Comparison of ENCODE assay signal across 15 cellular contexts in the genomic region with DNA sequence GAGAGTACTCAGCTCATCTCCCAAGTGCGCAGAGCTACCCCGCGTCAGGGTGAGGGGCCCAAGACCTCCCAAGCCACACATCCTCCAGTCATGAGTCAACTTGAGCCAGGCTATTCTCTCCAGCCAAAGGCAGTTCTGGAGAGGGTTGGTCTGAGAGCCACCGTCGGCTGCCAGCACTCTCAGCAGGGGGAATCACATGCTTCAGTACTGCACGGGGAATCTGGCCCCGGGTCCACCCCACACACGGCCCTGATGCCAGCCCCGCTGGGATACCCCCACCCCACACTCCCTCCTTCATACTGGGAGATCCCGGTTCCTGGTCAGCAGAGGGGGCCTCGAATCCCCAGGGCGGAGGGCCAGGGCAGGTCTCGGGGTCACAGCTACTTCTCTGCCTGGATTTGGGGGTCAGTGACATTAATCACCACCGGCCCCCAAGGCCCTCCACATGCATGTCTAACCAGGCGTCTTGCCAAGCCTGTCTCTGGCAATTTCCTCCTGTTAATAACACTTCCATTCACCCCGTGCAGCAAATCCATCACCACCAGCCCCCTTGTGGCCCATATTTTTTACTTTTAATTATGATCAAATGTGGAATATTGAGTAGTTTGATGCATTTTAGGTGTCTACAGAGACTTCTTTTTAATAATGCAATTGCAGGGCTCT.
DNase-seq lines count a peak whose midpoint lies in the region; ATAC-seq and TF ChIP-seq lines count a peak whose summit lies in the region.
"Had no signal": no experiment of that assay in that cellular context is flagged by ENCODE, and none has a peak within 500 bp of the region (broad histone marks: within the 10 kb centered on the region; RNA-seq: fewer than 3 reads in every experiment).

No MANE protein-coding gene starts in this region.

- H2AK9ac ChIP-seq in IMR-90 (replicated peaks; ENCODE audit: low read depth, low read length, poor library complexity): no peak overlapping the region

- no peak overlapping the region for H2BK5ac ChIP-seq in IMR-90 (ENCODE audit: low read depth, low read length, poor library complexity, severe bottlenecking)

- ATAC-seq in IMR-90 (ENCODE audit: low read depth): peak; percentile 21; the same call in 1 of the 2 replicates
- ATAC-seq in GM21423 (IDR thresholded peaks at IDR 0.05; ENCODE audit: unreplicated experiment): no peak

- no peak overlapping the region for H3K14ac ChIP-seq in IMR-90 (replicated peaks; ENCODE audit: low read depth, low read length)

- H3K79me1 ChIP-seq in IMR-90 (ENCODE audit: low read depth in 1 of 2, low read length in 2 of 2): no peaks in the 10 kb centered on the region

- no peak for TF ChIP-seq RAD21 in IMR-90 (IDR thresholded peaks at IDR 0.05; ENCODE audit: low read length)

- no peak overlapping the region for H2BK15ac ChIP-seq in IMR-90 (ENCODE audit: low read depth, low read length)

- TF ChIP-seq EP300 in tibial nerve (IDR thresholded peaks at IDR 0.05): no peak

- DNase-seq in BE2C (no peak), IMR-90 (no peak), SK-MEL-5 (ENCODE audit: low read depth, low spot score) (peak; percentile 52), globus pallidus (ENCODE audit: low spot score) (peak; percentile 15), tibial nerve (ENCODE audit: low spot score in 2 of 2) (no peak), activated T-cell treated with anti-CD3 and anti-CD28 coated beads for 4 hours (no peak)
- DNase-seq in activated CD4-positive, alpha-beta memory T cell treated with anti-CD3 and anti-CD28 coated beads, Interleukin-2, amount 10 ng/mL, durations not matched to agents 7 days and 5 days: no peak
- DNase-seq: H7, Karpas-422, NCI-H187 treated with DMSO at 0.1 percent for 48 hours, NCI-H82, T-helper 1 cell had no signal

- WGBS in IMR-90 (ENCODE audit: extremely low coverage in 2 of 2, insufficient read length in 1 of 2), 2 experiments: 4% methylated on average over 4 of the region's 16 CpGs; no CpG with 5 or more reads in 1 of the 2 experiments
- 20 to 23% methylated on average over 13 to 15 of the region's 16 CpGs for WGBS in tibial nerve, 2 donors

- H4K5ac ChIP-seq in IMR-90 (ENCODE audit: low read depth, low read length): no peak overlapping the region

- no peak overlapping the region for H2AK5ac ChIP-seq in IMR-90 (ENCODE audit: low read depth, low read length)

- H3K27me3 Mint-ChIP-seq in activated CD4-positive, alpha-beta memory T cell treated with anti-CD3 and anti-CD28 coated beads, Interleukin-2, amount 10 ng/mL, durations not matched to agents 7 days and 5 days: no peaks in the 10 kb centered on the region

- TF ChIP-seq POLR2A in IMR-90 (IDR thresholded peaks at IDR 0.05; ENCODE audit: low read depth, low read length): no peak
- TF ChIP-seq POLR2A in tibial nerve (IDR thresholded peaks at IDR 0.05): no peak

- CTCF ChIA-PET in IMR-90 (lab: Yijun Ruan, JAX): no interaction called here
- CTCF ChIA-PET in activated CD4-positive, alpha-beta memory T cell treated with anti-CD3 and anti-CD28 coated beads, Interleukin-2, amount 10 ng/mL, durations not matched to agents 7 days and 5 days (lab: Charles Lee): no interaction called here

- in situ Hi-C loops in IMR-90 (cut with MboI; ENCODE audit: low sequenced_read_pairs): no loop called here
- in situ Hi-C loops in SK-MEL-5 (cut with HindIII; ENCODE audit: low pct_unique_long_range_greater_than_20kb, low sequenced_read_pairs): no loop called here

- no peaks in the 10 kb centered on the region for H3K9me3 Mint-ChIP-seq in activated CD4-positive, alpha-beta memory T cell treated with anti-CD3 and anti-CD28 coated beads, Interleukin-2, amount 10 ng/mL, durations not matched to agents 7 days and 5 days

- no peaks in the 10 kb centered on the region for H3K4me1 Mint-ChIP-seq in activated CD4-positive, alpha-beta memory T cell treated with anti-CD3 and anti-CD28 coated beads, Interleukin-2, amount 10 ng/mL, durations not matched to agents 7 days and 5 days

- dilution Hi-C loops in IMR-90 (cut with HindIII; ENCODE audit: low sequenced_read_pairs, unreplicated experiment): no loop called here

- H3K4me3 ChIP-seq in BE2C (ENCODE audit: low read depth, low read length) (no peak overlapping the region), IMR-90 (ENCODE audit: insufficient read depth, low read depth, low read length) (no peak overlapping the region), tibial nerve (no peak overlapping the region)
- H3K4me3 ChIP-seq: BLaER1 treated with 17β-estradiol and CSF1 and Interleukin-3, amounts not matched to agents 10 nM and 100 nM; SK-N-MC had no signal

- H3K4me1 ChIP-seq in BE2C (peaks cover 5% of the 10 kb centered on the region; the same call in 1 of the 2 replicates), IMR-90 (ENCODE audit: control insufficient read depth, insufficient read depth, low read length) (no peaks in the 10 kb centered on the region), tibial nerve (no peaks in the 10 kb centered on the region)

- no peak overlapping the region for H2BK120ac ChIP-seq in IMR-90 (ENCODE audit: low read depth, low read length)

- H3K36me3 ChIP-seq in BE2C: no peaks in the 10 kb centered on the region
- no peaks in the 10 kb centered on the region for H3K36me3 ChIP-seq in IMR-90 (ENCODE audit: control insufficient read depth, insufficient read depth, low read length)
- no peaks in the 10 kb centered on the region for H3K36me3 ChIP-seq in tibial nerve
- H3K36me3 ChIP-seq: BLaER1 treated with 17β-estradiol and CSF1 and Interleukin-3, amounts not matched to agents 10 nM and 100 nM had no signal

- BruUV-seq in IMR-90 (replicated peaks; lab: Mats Ljungman, UMichigan): no TSS peak

- no peaks in the 10 kb centered on the region for H3K9me1 ChIP-seq in IMR-90 (ENCODE audit: insufficient read depth, low read length)

- no peak overlapping the region for H3K9ac ChIP-seq in IMR-90 (ENCODE audit: low read depth, low read length)
- H3K9ac ChIP-seq: BLaER1 treated with 17β-estradiol and CSF1 and Interleukin-3, amounts not matched to agents 10 nM and 100 nM had no signal

- no peak overlapping the region for H2AFZ ChIP-seq in IMR-90 (replicated peaks; ENCODE audit: low read length, poor library complexity)

- no peak overlapping the region for H3K27ac Mint-ChIP-seq in activated CD4-positive, alpha-beta memory T cell treated with anti-CD3 and anti-CD28 coated beads, Interleukin-2, amount 10 ng/mL, durations not matched to agents 7 days and 5 days

- H4K20me1 ChIP-seq in IMR-90 (ENCODE audit: insufficient read depth, low read length): no peaks in the 10 kb centered on the region

- POLR2A ChIA-PET in IMR-90 (lab: Charles Lee; ENCODE audit: unreplicated experiment): no interaction called here
- POLR2A ChIA-PET in activated CD4-positive, alpha-beta memory T cell treated with anti-CD3 and anti-CD28 coated beads, Interleukin-2, amount 10 ng/mL, durations not matched to agents 7 days and 5 days (lab: Charles Lee): no interaction called here

- no peak overlapping the region for H3K4me3 Mint-ChIP-seq in activated CD4-positive, alpha-beta memory T cell treated with anti-CD3 and anti-CD28 coated beads, Interleukin-2, amount 10 ng/mL, durations not matched to agents 7 days and 5 days

- H3K18ac ChIP-seq in IMR-90 (ENCODE audit: low read depth, low read length): no peak overlapping the region

- no peak overlapping the region for H3K4me2 ChIP-seq in IMR-90 (ENCODE audit: low read depth, low read length)
- H3K4me2 ChIP-seq: BLaER1 treated with 17β-estradiol and CSF1 and Interleukin-3, amounts not matched to agents 10 nM and 100 nM had no signal

- peak; percentile 12; the same call in 1 of the 2 replicates for TF ChIP-seq CTCF in BE2C (IDR thresholded peaks at IDR 0.05; ENCODE audit: low read depth, low read length)
- no peak for TF ChIP-seq CTCF in IMR-90 (conservative IDR thresholded peaks at IDR 0.05; ENCODE audit: low read depth, low read length)
- TF ChIP-seq CTCF in tibial nerve (IDR thresholded peaks at IDR 0.05): no peak

- no peaks in the 10 kb centered on the region for H3K9me3 ChIP-seq in BE2C
- H3K9me3 ChIP-seq in IMR-90 (ENCODE audit: control insufficient read depth, insufficient read depth, low read length): peaks cover 17% of the 10 kb centered on the region
- H3K9me3 ChIP-seq in tibial nerve: peaks cover 0 to 15% (median 0%) of the 10 kb centered on the region in 4 donors
- H3K9me3 ChIP-seq: BLaER1 treated with 17β-estradiol and CSF1 and Interleukin-3, amounts not matched to agents 10 nM and 100 nM had no signal

- intact Hi-C loops in IMR-90 (cut with micrococcal nuclease): no loop called here

- H3K23ac ChIP-seq in IMR-90 (ENCODE audit: low read depth, low read length): no peak overlapping the region

- no peak overlapping the region for H3K56ac ChIP-seq in IMR-90 (ENCODE audit: extremely low read depth, insufficient read depth, low read length)

- H3K4ac ChIP-seq in IMR-90 (ENCODE audit: low read depth, low read length): no peak overlapping the region

- no peak overlapping the region for H2BK20ac ChIP-seq in IMR-90 (ENCODE audit: low read depth, low read length)

- no peak overlapping the region for H4K91ac ChIP-seq in IMR-90 (ENCODE audit: insufficient read depth, low read depth, low read length)

- H4K8ac ChIP-seq in IMR-90 (ENCODE audit: low read depth in 2 of 2, low read length in 2 of 2): no peak overlapping the region

- H3K36me3 Mint-ChIP-seq in activated CD4-positive, alpha-beta memory T cell treated with anti-CD3 and anti-CD28 coated beads, Interleukin-2, amount 10 ng/mL, durations not matched to agents 7 days and 5 days (ENCODE audit: low read depth): no peaks in the 10 kb centered on the region

- no peak overlapping the region for H3K27ac ChIP-seq in IMR-90 (ENCODE audit: insufficient read depth, low read length)
- no peak overlapping the region for H3K27ac ChIP-seq in tibial nerve
- H3K27ac ChIP-seq: BLaER1 treated with 17β-estradiol and CSF1 and Interleukin-3, amounts not matched to agents 10 nM and 100 nM; SK-N-MC had no signal

- H3K27me3 ChIP-seq in BE2C (no peaks in the 10 kb centered on the region), IMR-90 (ENCODE audit: control insufficient read depth, insufficient read depth, low read length) (no peaks in the 10 kb centered on the region; the same call in 1 of the 2 replicates), tibial nerve (peaks cover 0 to 26% of the 10 kb centered on the region in 2 donors)
- H3K27me3 ChIP-seq: BLaER1 treated with 17β-estradiol and CSF1 and Interleukin-3, amounts not matched to agents 10 nM and 100 nM had no signal

TF ChIP-seq in IMR-90, 13 proteins besides CTCF, POLR2A, EP300 and RAD21 (continues in another document):
- TF ChIP-seq MXI1 (IDR thresholded peaks at IDR 0.05; ENCODE audit: borderline replicate concordance, low read depth, low read length) (no peak), MAFK (IDR thresholded peaks at IDR 0.05; ENCODE audit: low read depth, low read length) (no peak), CHD1 (IDR thresholded peaks at IDR 0.05; ENCODE audit: low read depth, low read length) (no peak)
- TF ChIP-seq, protein P1, sequence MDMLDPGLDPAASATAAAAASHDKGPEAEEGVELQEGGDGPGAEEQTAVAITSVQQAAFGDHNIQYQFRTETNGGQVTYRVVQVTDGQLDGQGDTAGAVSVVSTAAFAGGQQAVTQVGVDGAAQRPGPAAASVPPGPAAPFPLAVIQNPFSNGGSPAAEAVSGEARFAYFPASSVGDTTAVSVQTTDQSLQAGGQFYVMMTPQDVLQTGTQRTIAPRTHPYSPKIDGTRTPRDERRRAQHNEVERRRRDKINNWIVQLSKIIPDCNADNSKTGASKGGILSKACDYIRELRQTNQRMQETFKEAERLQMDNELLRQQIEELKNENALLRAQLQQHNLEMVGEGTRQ (IDR thresholded peaks at IDR 0.05; ENCODE audit: low read depth, low read length): no peak

Comparison
In these comparisons a context has a peak if more than half of its experiments do, and no peak if none do; other contexts are left out.
1. DNase-seq: peak in SK-MEL-5 (single experiment) and globus pallidus (single experiment); none in BE2C (single experiment), IMR-90 (single experiment), activated CD4-positive, alpha-beta memory T cell treated with anti-CD3 and anti-CD28 coated beads, Interleukin-2, amount 10 ng/mL, durations not matched to agents 7 days and 5 days (single experiment), tibial nerve (0 of 2) and activated T-cell treated with anti-CD3 and anti-CD28 coated beads for 4 hours (single experiment).